In the genomic region with DNA sequence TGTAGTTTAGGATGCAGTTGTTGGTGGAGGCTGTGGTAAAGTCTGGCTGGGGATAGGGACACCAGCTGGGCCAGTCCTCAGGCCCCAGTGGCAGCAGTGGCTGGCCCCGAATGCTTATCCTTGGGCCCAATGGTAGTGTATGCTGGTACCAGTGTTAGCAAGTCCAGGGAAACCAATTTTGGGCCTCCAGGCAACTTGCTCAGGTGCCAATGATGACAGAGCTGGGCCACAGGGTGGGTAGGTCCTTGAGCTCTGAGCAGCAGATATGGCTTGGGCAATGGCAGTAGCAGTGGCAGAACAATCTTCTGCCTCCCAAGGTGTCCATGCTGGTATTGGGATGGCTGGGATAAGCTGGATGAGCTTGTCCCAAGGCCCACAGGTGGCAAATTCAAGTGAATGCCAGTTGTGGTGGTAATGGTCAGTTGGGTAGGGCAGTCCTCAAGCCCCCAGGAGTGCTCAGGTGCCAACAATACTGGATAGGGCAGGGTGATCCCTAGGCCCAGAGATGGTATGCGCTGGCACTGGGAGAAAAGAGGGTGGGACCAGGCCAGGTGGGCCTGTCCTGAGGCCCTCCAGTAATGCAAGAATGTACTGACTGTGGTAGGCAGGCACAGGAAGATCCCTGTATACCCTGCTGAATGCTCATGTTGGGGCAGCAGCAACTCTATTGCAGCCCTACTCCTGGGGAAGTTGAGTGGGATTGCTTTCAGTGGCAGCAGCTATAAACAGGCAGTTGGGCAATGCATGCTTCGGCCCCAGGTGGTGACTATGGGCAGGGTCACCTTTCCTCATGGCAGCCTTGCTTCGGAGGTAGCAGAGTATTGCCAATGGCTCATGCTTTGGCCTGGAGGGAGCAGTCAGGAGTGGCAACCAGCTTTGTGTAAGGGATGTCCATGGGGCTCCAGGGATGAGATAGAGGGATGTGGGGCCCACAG, we compare ENCODE assay signal across 25 cellular contexts.
"Had no signal": no experiment of that assay in that cellular context is flagged by ENCODE, and none has a peak within 500 bp of the region (broad histone marks: within the 10 kb centered on the region; RNA-seq: fewer than 3 reads in every experiment).

No MANE protein-coding gene starts in this region.

- ATAC-seq: activated T-helper 17 cell treated with anti-CD3 and anti-CD28 coated beads, Interleukin-2, amount 50 U/mL, for 72 hours; T-helper 17 cell had no signal

- DNase-seq: activated B cell treated with CpG ODN at 0.5 μM for 24 hours; activated CD4-positive, alpha-beta memory T cell treated with anti-CD3 and anti-CD28 coated beads, Interleukin-2, amount 10 ng/mL, durations not matched to agents 7 days and 5 days; activated CD4-positive, alpha-beta T cell treated with anti-CD3 and anti-CD28 coated beads for 1 hour; activated CD4-positive, alpha-beta T cell treated with anti-CD3 and anti-CD28 coated beads, Interleukin-2, amount 10 ng/mL, durations not matched to agents 7 days and 5 days; activated gamma-delta T cell treated with Interleukin-2 at 50 U/mL for 16 hours; activated naive CD4-positive, alpha-beta T cell treated with anti-CD3 and anti-CD28 coated beads, Interleukin-2, amount 10 ng/mL, durations not matched to agents 7 days and 5 days; activated naive CD8-positive, alpha-beta T cell treated with anti-CD3 and anti-CD28 coated beads for 36 hours; activated T-cell treated with anti-CD3 and anti-CD28 coated beads for 4 hours; activated T-cell treated with anti-CD3 and anti-CD28 coated beads, Interleukin-2, amount 50 U/mL, for 48 hours; aorta; KG1; NCI-H1048; NCI-H1417; NCI-H1694; NCI-H2029; NCI-H2107; NCI-H2171 treated with DMSO at 0.1 percent for 48 hours; NCI-H345; NCI-H510A; NCI-H526 treated with DMSO at 0.1 percent for 48 hours; NCI-H82; SIG-M5; T-helper 17 cell; T-helper 9 cell had no signal
